In genomic region chr12:6826734-6827436, GRCh38 we compare ENCODE assay signal across 8 cellular contexts. TPM values are rescaled to one million over a fixed set of nuclear protein-coding genes. Genes with fewer than 3 reads are reported as not detected.
DNase-seq lines count a peak whose midpoint lies in the region; ATAC-seq, FAIRE-seq and TF ChIP-seq lines count a peak whose summit lies in the region.

No MANE protein-coding gene starts in this region.

- intact Hi-C loops in GM12878 (cut with micrococcal nuclease; ENCODE audit: unreplicated experiment): loop anchor here (5.0 kb wide), 1 partner anchor 90 kb away; no protein-coding TSS in a partner anchor
- intact Hi-C loops in naive thymus-derived CD4-positive, alpha-beta T cell (cut with micrococcal nuclease): loop anchor here (5.0 kb wide), 2 partner anchors 140 to 260 kb away; partner anchors contain the start of genes NOP2 (in 1 of the 2) and ZNF384 (in 1 of the 2)

- no peak for TF ChIP-seq CTCF in A549 (IDR thresholded peaks at IDR 0.05)
- no peak for TF ChIP-seq CTCF in GM12878 (IDR thresholded peaks at IDR 0.05 in 2 of 3, conservative IDR thresholded peaks at IDR 0.05 in 1 of 3; ENCODE audit: control insufficient read depth in 2 of 3, extremely low read depth in 1 of 3, insufficient read depth in 1 of 3, low read depth in 3 of 3, low read length in 3 of 3)

- peaks cover 24% of the 10 kb centered on the region for H3K4me1 ChIP-seq in A549
- peaks cover 4% of the 10 kb centered on the region for H3K4me1 ChIP-seq in GM12878 (ENCODE audit: control insufficient read depth, insufficient read depth, low read length)
- peaks cover 3 to 4% of the 10 kb centered on the region in 2 donors for H3K4me1 ChIP-seq in naive thymus-derived CD4-positive, alpha-beta T cell (ENCODE audit: control insufficient read depth in 2 of 2, insufficient read depth in 2 of 2, low read length in 2 of 2)

- H3K79me2 ChIP-seq in GM12878 (ENCODE audit: control insufficient read depth, insufficient read depth, low read length): no peaks in the 10 kb centered on the region

- SMC1A ChIA-PET in GM12878 (lab: Charles Lee; ENCODE audit: uncharacterized antibody, unreplicated experiment): interaction anchor here (4.8 kb wide), 1 partner anchor 74 kb away, joined by 23 read pairs; the partner anchor contains the start of gene MLF2

- 81% methylated on average over 22 of the region's 22 CpGs for WGBS in A549 (ENCODE audit: missing lambda C conversion rate)
- WGBS in GM12878 (ENCODE audit: insufficient coverage, insufficient replicate concordance, low lambda C conversion rate, missing lambda C conversion rate): 34% methylated on average over 21 of the region's 22 CpGs

- peaks cover 0 to 2% (median 0%) of the 10 kb centered on the region in 11 donors for H3K9me3 Mint-ChIP-seq in naive thymus-derived CD4-positive, alpha-beta T cell

- H3K4me2 ChIP-seq in A549 (peak overlapping the region; percentile 72), GM12878 (ENCODE audit: control insufficient read depth, insufficient read depth) (no peak overlapping the region)

- TF ChIP-seq EP300 in A549 (IDR thresholded peaks at IDR 0.05): no peak
- TF ChIP-seq EP300 in GM12878 (IDR thresholded peaks at IDR 0.05; ENCODE audit: borderline replicate concordance in 1 of 2, control insufficient read depth in 1 of 2, low read depth in 2 of 2, low read length in 2 of 2): no peak

- no peak overlapping the region for H2AFZ ChIP-seq in GM12878 (ENCODE audit: control insufficient read depth, low read depth, low read length)

- CTCF ChIA-PET in A549 (lab: Yijun Ruan, JAX) (interaction anchor here (0.6 to 29.8 kb wide), 29 partner anchors 8 to 264 kb away, joined by 3 to 306 read pairs (median 9); partner anchors contain the start of genes CD4, CDCA3, COPS7A and GNB3), GM12878 (lab: Yijun Ruan, JAX) (interaction anchor here (0.7 to 5.1 kb wide), 13 partner anchors 7 to 134 kb away, joined by 3 to 71 read pairs (median 4); partner anchors contain the start of genes MLF2 and SPSB2)
- CTCF ChIA-PET in naive thymus-derived CD4-positive, alpha-beta T cell (lab: Charles Lee): interaction anchor here (2.0 to 6.6 kb wide), 4 partner anchors 9 to 93 kb away, joined by 7 to 94 read pairs (median 22); partner anchors contain the start of gene MLF2

- H3K27me3 Mint-ChIP-seq in naive thymus-derived CD4-positive, alpha-beta T cell: peaks cover 9 to 70% (median 21%) of the 10 kb centered on the region in 5 donors

- no peak for TF ChIP-seq RAD21 in A549 (conservative IDR thresholded peaks at IDR 0.05 in 1 of 2, IDR thresholded peaks at IDR 0.05 in 1 of 2)
- TF ChIP-seq RAD21 in GM12878 (IDR thresholded peaks at IDR 0.05; ENCODE audit: insufficient read depth, low read depth, low read length): no peak

- peak overlapping the region in 6 of 9 donors; percentile 10 to 81 (median 64) for H3K27ac Mint-ChIP-seq in naive thymus-derived CD4-positive, alpha-beta T cell

- no peaks in the 10 kb centered on the region for H4K20me1 ChIP-seq in GM12878 (ENCODE audit: control insufficient read depth, insufficient read depth)

- peaks cover 13% of the 10 kb centered on the region for H3K36me3 ChIP-seq in H7 (replicated peaks; ENCODE audit: control insufficient read depth, insufficient read depth, low read length)
- no peaks in the 10 kb centered on the region for H3K36me3 ChIP-seq in GM12878 (ENCODE audit: control insufficient read depth in 2 of 2, insufficient read depth in 2 of 2, low read length in 1 of 2)
- H3K36me3 ChIP-seq in naive thymus-derived CD4-positive, alpha-beta T cell (ENCODE audit: control insufficient read depth in 2 of 3, insufficient read depth in 3 of 3, low read length in 3 of 3): no peaks in the 10 kb centered on the region

- peak overlapping the region; percentile 63 to 98 (median 73) for H3K4me3 Mint-ChIP-seq in naive thymus-derived CD4-positive, alpha-beta T cell

- RAD21 ChIA-PET in GM12878 (lab: Charles Lee; ENCODE audit: unreplicated experiment): interaction anchor here (0.5 to 4.2 kb wide), 3 partner anchors 18 to 138 kb away, joined by 3 to 25 read pairs (median 5); partner anchors contain the start of genes MLF2 and ZNF384

- DNase-seq in A549 (ENCODE audit: low read depth in 1 of 2, low spot score in 1 of 2) (no peak), H7 (peak; percentile 63), GM12878 (ENCODE audit: low read depth, low spot score) (no peak), NCI-H1694 (lab: John Stamatoyannopoulos, UW) (no peak), C1 segment of cervical spinal cord (lab: John Stamatoyannopoulos, UW) (no peak), DMS114 treated with DMSO at 0.1 percent for 48 hours (lab: John Stamatoyannopoulos, UW; ENCODE audit: unreplicated experiment) (no peak)
- no peak for DNase-seq in naive thymus-derived CD4-positive, alpha-beta T cell

- TF ChIP-seq POLR2A in A549 (IDR thresholded peaks at IDR 0.05; ENCODE audit: low read length) (no peak), GM12878 (IDR thresholded peaks at IDR 0.05; ENCODE audit: low read depth, low read length) (no peak)

- BruUV-seq in GM12878 (replicated peaks; lab: Mats Ljungman, UMichigan): no TSS peak

- H3K9ac ChIP-seq in GM12878 (ENCODE audit: control insufficient read depth, insufficient read depth, low read length): no peak overlapping the region

- ATAC-seq in A549 (no peak), GM12878 (no peak), HG03439 (IDR thresholded peaks at IDR 0.05; ENCODE audit: unreplicated experiment) (no peak)
- no peak for ATAC-seq in naive thymus-derived CD4-positive, alpha-beta T cell

- FAIRE-seq in A549 (lab: Jason Lieb, UNC) (no peak), GM12878 (lab: Jason Lieb, UNC) (no peak)

- in situ Hi-C loops in GM12878 (cut with MboI): loop anchor here (5.0 kb wide), 1 partner anchor 75 kb away; the partner anchor contains the start of gene MLF2

- H3K4me1 Mint-ChIP-seq in naive thymus-derived CD4-positive, alpha-beta T cell: peaks cover 19 to 36% (median 30%) of the 10 kb centered on the region in 7 donors

- H3K36me3 Mint-ChIP-seq in naive thymus-derived CD4-positive, alpha-beta T cell: no peaks in the 10 kb centered on the region

- H3K27me3 ChIP-seq in H7 (ENCODE audit: control insufficient read depth, insufficient read depth, low read length): peaks cover 52% of the 10 kb centered on the region
- H3K27me3 ChIP-seq in GM12878 (replicated peaks in 1 of 2; ENCODE audit: control insufficient read depth in 2 of 2, insufficient read depth in 2 of 2, low read length in 1 of 2): peaks cover 28 to 35% of the 10 kb centered on the region in 2 experiments
- H3K27me3 ChIP-seq in naive thymus-derived CD4-positive, alpha-beta T cell (ENCODE audit: control insufficient read depth in 2 of 2, insufficient read depth in 2 of 2, low read length in 2 of 2): peaks cover 0 to 12% of the 10 kb centered on the region in 2 donors

- POLR2A ChIA-PET in A549 (lab: Yijun Ruan, JAX) (interaction anchor here (0.6 to 2.6 kb wide), 5 partner anchors 24 to 103 kb away, joined by 3 to 20 read pairs (median 3); partner anchors contain the start of genes CDCA3, COPS7A, MLF2 and PTMS), GM12878 (lab: Charles Lee) (interaction anchor here (1.3 kb wide), 1 partner anchor 192 kb away, joined by 3 read pairs; no protein-coding TSS in a partner anchor)
- POLR2A ChIA-PET in naive thymus-derived CD4-positive, alpha-beta T cell (lab: Charles Lee): interaction anchor here (1.4 to 13.2 kb wide), 5 partner anchors 12 to 74 kb away, joined by 3 to 91 read pairs (median 16); partner anchors contain the start of genes CD4, CDCA3, MLF2 and USP5

- H3K27ac ChIP-seq in A549 (peak overlapping the region; percentile 87 to 96), GM12878 (ENCODE audit: control insufficient read depth, insufficient read depth) (no peak overlapping the region)
- H3K27ac ChIP-seq in naive thymus-derived CD4-positive, alpha-beta T cell (ENCODE audit: low read depth, low read length): no peak overlapping the region

- H3K4me3 ChIP-seq in A549 (no peak overlapping the region), H7 (ENCODE audit: insufficient read depth, low read depth, low read length) (no peak overlapping the region), GM12878 (no peak overlapping the region)
- H3K4me3 ChIP-seq in naive thymus-derived CD4-positive, alpha-beta T cell (ENCODE audit: low read length): no peak overlapping the region

- H3K9me3 ChIP-seq in A549: no peaks in the 10 kb centered on the region
- H3K9me3 ChIP-seq in GM12878 (replicated peaks; ENCODE audit: control insufficient read depth, insufficient read depth, low read length): no peaks in the 10 kb centered on the region
- no peaks in the 10 kb centered on the region for H3K9me3 ChIP-seq in naive thymus-derived CD4-positive, alpha-beta T cell (ENCODE audit: control insufficient read depth in 2 of 3, low read length in 3 of 3)

RNA-seq across cellular contexts. Expression of gene P3H3, which starts 1.3 kb away (rescaled TPM):
- polyA plus RNA-seq in A549 (2011; rRNA removed): 8.1 and 8.6 TPM in 2 replicates
- 22.4 and 22.9 TPM in 2 replicates for polyA plus RNA-seq in A549 (2012; cell fraction: cytosol; rRNA removed)
- 64.2 and 72.9 TPM in 2 replicates for polyA plus RNA-seq in A549 (2012; cell fraction: nucleus; rRNA removed)
- polyA plus RNA-seq in A549 (2017; fragmentation: RNase III; extraction: RNeasy Plus Mini Kit Qiagen cat#74134 plus additional on column Dnase treatment): 17.7 to 23.2 TPM (median 21.9 TPM) in 3 replicates
- 7.4 and 8.8 TPM in 2 replicates for polyA minus RNA-seq in A549 (2011; rRNA and poly(A)+ RNA removed)
- 38.0 and 46.9 TPM in 2 replicates for total RNA-seq in H7 (2014; rRNA removed; shearing (Covaris generic))
- 0.71 TPM in 1 of 2 replicates, not detected in the other for total RNA-seq in GM12878 (2013; cell fraction: nucleolus; rRNA removed)
- not detected in 2 replicates for total RNA-seq in GM12878 (2014; rRNA removed)
- not detected in 2 replicates for total RNA-seq in GM12878 (2014; rRNA removed; fragmentation: Illumina TruSeq; extraction: Trizol)
- total RNA-seq in GM12878 (2021): 0.13 and 0.21 TPM in 2 replicates
- polyA plus RNA-seq in GM12878 (2011; ENCODE audit: low read depth): 0.12 TPM
- 0.05 TPM in 1 of 2 replicates, not detected in the other for polyA plus RNA-seq in GM12878 (2011; rRNA removed)
- polyA plus RNA-seq in GM12878 (2011; cell fraction: cytosol; rRNA removed): 0.05 and 0.13 TPM in 2 replicates
- 0.29 and 0.39 TPM in 2 replicates for polyA plus RNA-seq in GM12878 (2011; cell fraction: nucleus; rRNA removed)
- polyA plus RNA-seq in GM12878 (2012): 0.28 and 0.64 TPM in 2 replicates
- 0.03 TPM in 1 of 2 replicates, not detected in the other for polyA plus RNA-seq in GM12878 (2014; fragmentation: Illumina TruSeq; extraction: Trizol)
- polyA plus RNA-seq in GM12878 (2014; fragmentation: Nextera tagmentation; extraction: Ambion mirVana): not detected
- polyA plus RNA-seq in GM12878 (2014; rRNA removed): 0.23 TPM in 1 of 2 replicates, not detected in the other
- not detected for polyA plus RNA-seq in GM12878 (2016; fragmentation: Nextera tagmentation; extraction: Ambion mirVana)
- 0.31 TPM in 1 of 2 replicates, not detected in the other for polyA minus RNA-seq in GM12878 (2011; rRNA and poly(A)+ RNA removed)
- not detected in 2 replicates for polyA minus RNA-seq in GM12878 (2011; cell fraction: cytosol; rRNA and poly(A)+ RNA removed)
- polyA minus RNA-seq in GM12878 (2011; cell fraction: nucleus; rRNA and poly(A)+ RNA removed): 0.12 TPM in 1 of 2 replicates, not detected in the other
- total RNA-seq in naive thymus-derived CD4-positive, alpha-beta T cell: 10 to 100 TPM in 3 of 5 experiments, 1 to 10 TPM in 2; 1.9 to 18.2 (median 10.3) TPM
- polyA plus RNA-seq in naive thymus-derived CD4-positive, alpha-beta T cell: 1 to 10 TPM; 1.5 to 1.9 TPM

RNA-seq across cellular contexts. Expression of gene GPR162, which starts 5.3 kb away (rescaled TPM):
- polyA plus RNA-seq in A549 (2011; rRNA removed) (1.8 TPM in 2 replicates), A549 (2017; fragmentation: RNase III; extraction: RNeasy Plus Mini Kit Qiagen cat#74134 plus additional on column Dnase treatment) (1.7 to 2.4 TPM (median 1.7 TPM) in 3 replicates), GM12878 (2011; rRNA removed) (0.09 TPM in 1 of 2 replicates, not detected in the other), GM12878 (2014; fragmentation: Illumina TruSeq; extraction: Trizol) (not detected in 2 replicates), GM12878 (2014; fragmentation: Nextera tagmentation; extraction: Ambion mirVana) (not detected), GM12878 (2014; rRNA removed) (not detected in 2 replicates), GM12878 (2016; fragmentation: Nextera tagmentation; extraction: Ambion mirVana) (not detected)
- polyA plus RNA-seq in A549 (2012; cell fraction: cytosol; rRNA removed): 2.0 and 2.8 TPM in 2 replicates
- polyA plus RNA-seq in A549 (2012; cell fraction: nucleus; rRNA removed): 5.3 and 5.6 TPM in 2 replicates
- polyA minus RNA-seq in A549 (2011; rRNA and poly(A)+ RNA removed): 1.6 and 1.7 TPM in 2 replicates
- 5.4 and 7.0 TPM in 2 replicates for total RNA-seq in H7 (2014; rRNA removed; shearing (Covaris generic))
- not detected in 2 replicates for total RNA-seq in GM12878 (2013; cell fraction: nucleolus; rRNA removed)
- total RNA-seq in GM12878 (2014; rRNA removed) (not detected in 2 replicates), GM12878 (2014; rRNA removed; fragmentation: Illumina TruSeq; extraction: Trizol) (not detected in 2 replicates), GM12878 (2021) (not detected in 2 replicates)
- polyA plus RNA-seq in GM12878 (2011; ENCODE audit: low read depth): not detected
- 0.10 and 0.19 TPM in 2 replicates for polyA plus RNA-seq in GM12878 (2011; cell fraction: cytosol; rRNA removed)
- 0.63 and 1.6 TPM in 2 replicates for polyA plus RNA-seq in GM12878 (2011; cell fraction: nucleus; rRNA removed)
- 0.24 TPM in 1 of 2 replicates, not detected in the other for polyA plus RNA-seq in GM12878 (2012)
- polyA minus RNA-seq in GM12878 (2011; rRNA and poly(A)+ RNA removed): 0.26 TPM in 1 of 2 replicates, not detected in the other
- polyA minus RNA-seq in GM12878 (2011; cell fraction: cytosol; rRNA and poly(A)+ RNA removed): not detected in 2 replicates
- not detected in 2 replicates for polyA minus RNA-seq in GM12878 (2011; cell fraction: nucleus; rRNA and poly(A)+ RNA removed)
- total RNA-seq in naive thymus-derived CD4-positive, alpha-beta T cell: 10 to 100 TPM in 1 of 5 experiments, 1 to 10 TPM in 1, under 1 TPM in 3; 0.30 to 10.5 (median 0.38) TPM
- polyA plus RNA-seq in naive thymus-derived CD4-positive, alpha-beta T cell: not detected

RNA-seq across cellular contexts. Expression of gene GNB3, which starts 13.8 kb away (rescaled TPM):
- polyA plus RNA-seq in A549 (2011; rRNA removed) (0.94 and 1.1 TPM in 2 replicates), A549 (2017; fragmentation: RNase III; extraction: RNeasy Plus Mini Kit Qiagen cat#74134 plus additional on column Dnase treatment) (2.3 to 3.7 TPM (median 2.7 TPM) in 3 replicates), GM12878 (2011; rRNA removed) (0.05 and 0.12 TPM in 2 replicates), GM12878 (2014; fragmentation: Illumina TruSeq; extraction: Trizol) (0.16 and 0.38 TPM in 2 replicates), GM12878 (2014; fragmentation: Nextera tagmentation; extraction: Ambion mirVana) (under 1 TPM; 0.18 to 0.24 TPM), GM12878 (2014; rRNA removed) (0.46 and 0.55 TPM in 2 replicates), GM12878 (2016; fragmentation: Nextera tagmentation; extraction: Ambion mirVana) (1 to 10 TPM in 1 of 2 experiments, under 1 TPM in 1; 0.33 to 1.1 TPM)
- 3.0 and 3.2 TPM in 2 replicates for polyA plus RNA-seq in A549 (2012; cell fraction: cytosol; rRNA removed)
- polyA plus RNA-seq in A549 (2012; cell fraction: nucleus; rRNA removed): 23.6 and 24.8 TPM in 2 replicates
- 0.54 and 1.2 TPM in 2 replicates for polyA minus RNA-seq in A549 (2011; rRNA and poly(A)+ RNA removed)
- total RNA-seq in H7 (2014; rRNA removed; shearing (Covaris generic)): 1.5 and 5.5 TPM in 2 replicates
- total RNA-seq in GM12878 (2013; cell fraction: nucleolus; rRNA removed): not detected in 2 replicates
- total RNA-seq in GM12878 (2014; rRNA removed) (0.23 and 0.33 TPM in 2 replicates), GM12878 (2014; rRNA removed; fragmentation: Illumina TruSeq; extraction: Trizol) (0.23 and 0.58 TPM in 2 replicates), GM12878 (2021) (0.16 and 0.46 TPM in 2 replicates)
- polyA plus RNA-seq in GM12878 (2011; ENCODE audit: low read depth): 0.76 TPM
- polyA plus RNA-seq in GM12878 (2011; cell fraction: cytosol; rRNA removed): 0.12 and 0.20 TPM in 2 replicates
- polyA plus RNA-seq in GM12878 (2011; cell fraction: nucleus; rRNA removed): 0.37 and 0.41 TPM in 2 replicates
- 1.5 and 1.6 TPM in 2 replicates for polyA plus RNA-seq in GM12878 (2012)
- polyA minus RNA-seq in GM12878 (2011; rRNA and poly(A)+ RNA removed): not detected in 2 replicates
- polyA minus RNA-seq in GM12878 (2011; cell fraction: cytosol; rRNA and poly(A)+ RNA removed): not detected in 2 replicates
- not detected in 2 replicates for polyA minus RNA-seq in GM12878 (2011; cell fraction: nucleus; rRNA and poly(A)+ RNA removed)
- 10 to 100 TPM in 2 of 5 experiments, 1 to 10 TPM in 2, under 1 TPM in 1; 0.63 to 11.8 (median 3.2) TPM for total RNA-seq in naive thymus-derived CD4-positive, alpha-beta T cell
- polyA plus RNA-seq in naive thymus-derived CD4-positive, alpha-beta T cell: under 1 TPM in 1 of 2 donors, not detected in 1; 0.23 TPM

RNA-seq across cellular contexts. Expression of gene CDCA3, which starts 24.2 kb away (rescaled TPM):
- 51.5 and 57.5 TPM in 2 replicates for polyA plus RNA-seq in A549 (2011; rRNA removed)
- 126 and 149 TPM in 2 replicates for polyA plus RNA-seq in A549 (2012; cell fraction: cytosol; rRNA removed)
- 334 and 410 TPM in 2 replicates for polyA plus RNA-seq in A549 (2012; cell fraction: nucleus; rRNA removed)
- 79.6 to 92.0 TPM (median 80.2 TPM) in 3 replicates for polyA plus RNA-seq in A549 (2017; fragmentation: RNase III; extraction: RNeasy Plus Mini Kit Qiagen cat#74134 plus additional on column Dnase treatment)
- polyA minus RNA-seq in A549 (2011; rRNA and poly(A)+ RNA removed): 39.1 and 46.1 TPM in 2 replicates
- total RNA-seq in H7 (2014; rRNA removed; shearing (Covaris generic)): 85.6 and 115 TPM in 2 replicates
- total RNA-seq in GM12878 (2013; cell fraction: nucleolus; rRNA removed): 43.5 and 44.8 TPM in 2 replicates
- 112 and 117 TPM in 2 replicates for total RNA-seq in GM12878 (2014; rRNA removed)
- total RNA-seq in GM12878 (2014; rRNA removed; fragmentation: Illumina TruSeq; extraction: Trizol): 69.1 and 70.8 TPM in 2 replicates
- 68.6 and 72.7 TPM in 2 replicates for total RNA-seq in GM12878 (2021)
- polyA plus RNA-seq in GM12878 (2011; ENCODE audit: low read depth): 16.7 TPM
- polyA plus RNA-seq in GM12878 (2011; rRNA removed): 70.1 and 82.6 TPM in 2 replicates
- polyA plus RNA-seq in GM12878 (2011; cell fraction: cytosol; rRNA removed): 116 and 142 TPM in 2 replicates
- 188 and 221 TPM in 2 replicates for polyA plus RNA-seq in GM12878 (2011; cell fraction: nucleus; rRNA removed)
- 34.8 and 49.7 TPM in 2 replicates for polyA plus RNA-seq in GM12878 (2012)
- polyA plus RNA-seq in GM12878 (2014; fragmentation: Illumina TruSeq; extraction: Trizol): 103 and 113 TPM in 2 replicates
- 10 to 100 TPM; 34.5 to 47.3 TPM for polyA plus RNA-seq in GM12878 (2014; fragmentation: Nextera tagmentation; extraction: Ambion mirVana)
- polyA plus RNA-seq in GM12878 (2014; rRNA removed): 138 and 148 TPM in 2 replicates
- 100 to 1,000 TPM; 131 to 132 TPM for polyA plus RNA-seq in GM12878 (2016; fragmentation: Nextera tagmentation; extraction: Ambion mirVana)
- 43.1 and 77.0 TPM in 2 replicates for polyA minus RNA-seq in GM12878 (2011; rRNA and poly(A)+ RNA removed)
- 37.1 and 52.8 TPM in 2 replicates for polyA minus RNA-seq in GM12878 (2011; cell fraction: cytosol; rRNA and poly(A)+ RNA removed)
- 58.0 and 75.9 TPM in 2 replicates for polyA minus RNA-seq in GM12878 (2011; cell fraction: nucleus; rRNA and poly(A)+ RNA removed)
- 10 to 100 TPM in 1 of 5 experiments, 1 to 10 TPM in 3, under 1 TPM in 1; 0.64 to 55.6 (median 1.8) TPM for total RNA-seq in naive thymus-derived CD4-positive, alpha-beta T cell
- polyA plus RNA-seq in naive thymus-derived CD4-positive, alpha-beta T cell: under 1 TPM in 1 of 2 donors, not detected in 1; 0.94 TPM

RNA-seq across cellular contexts. Expression of gene USP5, which starts 25.1 kb away (rescaled TPM):
- 58.6 and 64.5 TPM in 2 replicates for polyA plus RNA-seq in A549 (2011; rRNA removed)
- 101 and 110 TPM in 2 replicates for polyA plus RNA-seq in A549 (2012; cell fraction: cytosol; rRNA removed)
- 224 and 245 TPM in 2 replicates for polyA plus RNA-seq in A549 (2012; cell fraction: nucleus; rRNA removed)
- polyA plus RNA-seq in A549 (2017; fragmentation: RNase III; extraction: RNeasy Plus Mini Kit Qiagen cat#74134 plus additional on column Dnase treatment): 75.3 to 78.2 TPM (median 76.9 TPM) in 3 replicates
- polyA minus RNA-seq in A549 (2011; rRNA and poly(A)+ RNA removed): 155 and 161 TPM in 2 replicates
- 103 and 112 TPM in 2 replicates for total RNA-seq in H7 (2014; rRNA removed; shearing (Covaris generic))
- total RNA-seq in GM12878 (2013; cell fraction: nucleolus; rRNA removed): 29.4 and 32.9 TPM in 2 replicates
- total RNA-seq in GM12878 (2014; rRNA removed): 76.5 and 80.4 TPM in 2 replicates
- total RNA-seq in GM12878 (2014; rRNA removed; fragmentation: Illumina TruSeq; extraction: Trizol): 49.5 and 51.2 TPM in 2 replicates
- 124 and 135 TPM in 2 replicates for total RNA-seq in GM12878 (2021)
- polyA plus RNA-seq in GM12878 (2011; ENCODE audit: low read depth): 20.1 TPM
- polyA plus RNA-seq in GM12878 (2011; rRNA removed): 32.5 and 68.4 TPM in 2 replicates
- 69.1 and 92.3 TPM in 2 replicates for polyA plus RNA-seq in GM12878 (2011; cell fraction: cytosol; rRNA removed)
- 159 and 187 TPM in 2 replicates for polyA plus RNA-seq in GM12878 (2011; cell fraction: nucleus; rRNA removed)
- polyA plus RNA-seq in GM12878 (2012): 40.8 and 41.4 TPM in 2 replicates
- 33.9 and 87.5 TPM in 2 replicates for polyA plus RNA-seq in GM12878 (2014; fragmentation: Illumina TruSeq; extraction: Trizol)
- polyA plus RNA-seq in GM12878 (2014; fragmentation: Nextera tagmentation; extraction: Ambion mirVana): 1 to 10 TPM; 2.5 to 5.2 TPM
- polyA plus RNA-seq in GM12878 (2014; rRNA removed): 68.9 and 77.6 TPM in 2 replicates
- 100 to 1,000 TPM; 110 to 112 TPM for polyA plus RNA-seq in GM12878 (2016; fragmentation: Nextera tagmentation; extraction: Ambion mirVana)
- polyA minus RNA-seq in GM12878 (2011; rRNA and poly(A)+ RNA removed): 97.6 and 110 TPM in 2 replicates
- 31.0 and 39.1 TPM in 2 replicates for polyA minus RNA-seq in GM12878 (2011; cell fraction: cytosol; rRNA and poly(A)+ RNA removed)
- 25.4 and 49.1 TPM in 2 replicates for polyA minus RNA-seq in GM12878 (2011; cell fraction: nucleus; rRNA and poly(A)+ RNA removed)
- total RNA-seq in naive thymus-derived CD4-positive, alpha-beta T cell: 100 to 1,000 TPM in 1 of 5 experiments, 10 to 100 TPM in 4; 58.0 to 134 (median 71.1) TPM
- polyA plus RNA-seq in naive thymus-derived CD4-positive, alpha-beta T cell: 10 to 100 TPM; 51.9 to 71.5 TPM

Comparison
In these comparisons a context has a peak if more than half of its experiments do, and no peak if none do; other contexts are left out.
1. H3K27ac ChIP-seq: peak in A549 (2 of 2); none in GM12878 (single experiment) and naive thymus-derived CD4-positive, alpha-beta T cell (single experiment).